ENCODE assay signal across 19 cellular contexts in the genomic region with DNA sequence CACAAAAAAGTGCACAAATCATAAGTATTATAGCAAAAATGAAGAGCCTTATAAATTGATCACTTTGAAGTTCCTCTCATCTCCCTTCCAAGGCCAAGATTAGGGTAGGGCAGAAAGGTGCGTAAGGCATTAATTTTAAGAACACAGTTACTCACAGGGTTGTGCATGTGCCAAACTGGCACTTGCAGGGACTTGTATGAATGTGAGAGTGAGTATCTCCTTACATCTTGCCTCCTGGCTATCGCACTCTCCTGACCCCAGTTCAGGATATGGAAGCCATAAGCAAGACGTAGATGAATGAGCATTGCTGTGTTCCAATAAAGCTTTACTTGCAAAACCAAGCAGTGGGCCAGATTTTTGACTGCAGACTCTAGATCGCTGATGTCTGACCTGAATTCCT.
A peak's percentile ranks its signal among the peaks of the same experiment; 100 is the strongest.
DNase-seq lines count a peak whose midpoint lies in the region; ATAC-seq, FAIRE-seq and TF ChIP-seq lines count a peak whose summit lies in the region.
"Had no signal": no experiment of that assay in that cellular context is flagged by ENCODE, and none has a peak within 500 bp of the region (broad histone marks: within the 10 kb centered on the region; RNA-seq: fewer than 3 reads in every experiment).

No MANE protein-coding gene starts in this region.

- no peak overlapping the region for H3K27ac ChIP-seq in RWPE1
- H3K27ac ChIP-seq in keratinocyte (ENCODE audit: control insufficient read depth, insufficient read depth, low read length): no peak overlapping the region
- H3K27ac ChIP-seq: GM23248 had no signal

- ATAC-seq in HG03095 (IDR thresholded peaks at IDR 0.05; ENCODE audit: unreplicated experiment): no peak
- ATAC-seq: CD8-positive, alpha-beta T cell; GM12878 had no signal

- H2AFZ ChIP-seq in keratinocyte (ENCODE audit: control insufficient read depth, low read length): no peak overlapping the region
- H2AFZ ChIP-seq: GM23248 had no signal

- no peak overlapping the region for H3K4me2 ChIP-seq in keratinocyte (ENCODE audit: control insufficient read depth, extremely low read depth, insufficient read depth, low read depth, low read length)

- TF ChIP-seq CTCF in RWPE1 (conservative IDR thresholded peaks at IDR 0.05; ENCODE audit: low read depth) (no peak), bronchial epithelial cell (IDR thresholded peaks at IDR 0.05; ENCODE audit: insufficient read depth, low read length, severe bottlenecking) (no peak), keratinocyte (optimal IDR thresholded peaks at IDR 0.05 in 1 of 3, IDR thresholded peaks at IDR 0.05 in 1 of 3, conservative IDR thresholded peaks at IDR 0.05 in 1 of 3; ENCODE audit: extremely low read depth in 1 of 3, insufficient read depth in 2 of 3, low read length in 3 of 3) (no peak)

- H3K4me1 ChIP-seq in keratinocyte (ENCODE audit: control insufficient read depth, extremely low read depth, insufficient read depth, low read length): no peaks in the 10 kb centered on the region
- H3K4me1 ChIP-seq: Caco-2 had no signal

- CTCF ChIA-PET in RWPE1 (lab: Yijun Ruan, JAX): interaction anchor here (0.6 kb wide), 1 partner anchor 909 kb away, joined by 3 read pairs; no protein-coding TSS in a partner anchor

- H3K36me3 ChIP-seq in bronchial epithelial cell (ENCODE audit: control insufficient read depth, insufficient read depth, low read length) (no peaks in the 10 kb centered on the region), keratinocyte (ENCODE audit: control insufficient read depth in 2 of 2, extremely low read depth in 1 of 2, insufficient read depth in 2 of 2, low read length in 2 of 2) (no peaks in the 10 kb centered on the region)

- H3K9ac ChIP-seq in keratinocyte (ENCODE audit: control insufficient read depth, extremely low read depth, insufficient read depth, low read length): no peak overlapping the region
- H3K9ac ChIP-seq: GM23248 had no signal

- no peaks in the 10 kb centered on the region for H3K9me3 ChIP-seq in keratinocyte (ENCODE audit: control insufficient read depth, low read depth, low read length)
- H3K9me3 ChIP-seq: Caco-2 had no signal

- dilution Hi-C loops in keratinocyte (cut with MboI; ENCODE audit: extremely low pct_ligation_motif_present, low sequenced_read_pairs): no loop called here

- peak; percentile 23 for FAIRE-seq in bronchial epithelial cell (lab: Jason Lieb, UNC)
- peak; percentile 89 for FAIRE-seq in keratinocyte (lab: Jason Lieb, UNC)
- FAIRE-seq: GM12878, GM19239, H1 had no signal

- no peaks in the 10 kb centered on the region for H3K9me1 ChIP-seq in keratinocyte (ENCODE audit: control insufficient read depth, extremely low read depth, insufficient read depth, low read length)

- DNase-seq in HPDE6-E6E7 (ENCODE audit: extremely low spot score) (peak; percentile 13), RWPE1 (ENCODE audit: low spot score) (peak; percentile 49), bronchial epithelial cell (ENCODE audit: low read depth) (peak; percentile 27), keratinocyte (ENCODE audit: low read depth, low spot score) (no peak), dedifferentiated amniotic fluid mesenchymal stem cell (ENCODE audit: extremely low spot score) (no peak)
- DNase-seq: C1 segment of cervical spinal cord; Caco-2; CD8-positive, alpha-beta T cell; DMS 273 treated with DMSO at 0.1 percent for 48 hours; DMS79; EL; GDM1; GM23248; H7; HCEC 1CT had no signal

- H3K79me2 ChIP-seq in keratinocyte (ENCODE audit: control insufficient read depth, insufficient read depth, low read length): no peaks in the 10 kb centered on the region

- H3K27me3 ChIP-seq in bronchial epithelial cell (ENCODE audit: control insufficient read depth, insufficient read depth, low read length) (no peaks in the 10 kb centered on the region), keratinocyte (ENCODE audit: control insufficient read depth, extremely low read depth, insufficient read depth, low read length) (no peaks in the 10 kb centered on the region)

- H3K4me3 ChIP-seq in bronchial epithelial cell (ENCODE audit: low read depth, low read length) (no peak overlapping the region), keratinocyte (ENCODE audit: control insufficient read depth in 2 of 3, extremely low read depth in 1 of 3, insufficient read depth in 2 of 3, low read depth in 1 of 3, low read length in 3 of 3) (no peak overlapping the region)
- H3K4me3 ChIP-seq: GM12878, GM23248 had no signal

- POLR2A ChIA-PET in RWPE1 (lab: Yijun Ruan, JAX; ENCODE audit: low non-redundant PET): interaction anchor here (0.7 kb wide), 1 partner anchor 876 kb away, joined by 3 read pairs; no protein-coding TSS in a partner anchor

- no peaks in the 10 kb centered on the region for H4K20me1 ChIP-seq in keratinocyte (ENCODE audit: control insufficient read depth, extremely low read depth, insufficient read depth, low read length)

Comparison
In these comparisons a context has a peak if more than half of its experiments do, and no peak if none do; other contexts are left out.
1. DNase-seq: peak in HPDE6-E6E7 (single experiment), RWPE1 (single experiment) and bronchial epithelial cell (single experiment); none in keratinocyte (single experiment) and dedifferentiated amniotic fluid mesenchymal stem cell (single experiment).